12 cellular contexts compared by ENCODE assay signal in the genomic region with DNA sequence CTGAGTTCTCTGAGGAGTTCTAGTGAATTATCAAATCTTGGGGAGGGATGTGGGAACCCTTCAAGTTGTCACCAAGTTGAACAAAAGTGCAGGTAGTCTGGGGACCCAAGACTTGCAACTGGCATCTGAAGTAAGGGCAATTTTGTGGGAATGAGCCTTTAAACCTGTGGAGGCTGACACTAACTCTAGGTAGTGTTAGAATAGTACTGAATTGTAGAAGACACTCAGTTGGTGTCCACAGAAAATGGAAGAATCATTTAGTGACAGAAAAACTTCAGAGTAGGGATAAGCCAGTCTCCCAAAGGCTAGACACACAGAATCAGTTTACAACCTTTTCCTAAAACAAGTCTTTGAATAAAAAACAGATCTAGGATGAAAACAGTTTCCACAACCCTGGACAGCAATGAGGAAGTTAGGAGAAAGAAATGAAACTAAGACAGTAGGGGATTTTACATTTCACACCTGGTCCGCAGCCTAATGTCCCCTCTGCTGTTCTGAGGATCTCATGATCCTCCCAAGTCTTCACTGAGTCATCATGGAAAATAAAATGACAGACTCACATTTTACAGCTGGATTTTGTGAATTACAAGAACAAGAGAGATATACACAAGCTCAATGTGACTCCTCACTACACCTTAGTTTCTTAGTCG. TPM values are rescaled to one million over a fixed set of nuclear protein-coding genes. Genes with fewer than 3 reads are reported as not detected.
DNase-seq lines count a peak whose midpoint lies in the region; ATAC-seq lines count a peak whose summit lies in the region.
"Had no signal": no experiment of that assay in that cellular context is flagged by ENCODE, and none has a peak within 500 bp of the region (broad histone marks: within the 10 kb centered on the region; RNA-seq: fewer than 3 reads in every experiment).

No MANE protein-coding gene starts in this region.

- no peaks in the 10 kb centered on the region for H3K36me3 Mint-ChIP-seq in activated T-helper 17 cell treated with anti-CD3 and anti-CD28 coated beads, Interleukin-2, amount 50 U/mL, for 72 hours (ENCODE audit: low read depth)

- no peaks in the 10 kb centered on the region for H3K9me3 ChIP-seq in HAP-1

- no peak overlapping the region for H3K27ac Mint-ChIP-seq in activated T-helper 17 cell treated with anti-CD3 and anti-CD28 coated beads, Interleukin-2, amount 50 U/mL, for 72 hours

- peaks cover 26% of the 10 kb centered on the region for H3K27me3 Mint-ChIP-seq in activated T-helper 17 cell treated with anti-CD3 and anti-CD28 coated beads, Interleukin-2, amount 50 U/mL, for 72 hours

- H3K4me1 Mint-ChIP-seq in activated T-helper 17 cell treated with anti-CD3 and anti-CD28 coated beads, Interleukin-2, amount 50 U/mL, for 72 hours, result no peaks in the 10 kb centered on the region

- H3K4me3 ChIP-seq in HAP-1, result no peak overlapping the region

- ATAC-seq in GM18502 (IDR thresholded peaks at IDR 0.05; ENCODE audit: poor library complexity, unreplicated experiment) (peak; percentile 81), GM21360 (IDR thresholded peaks at IDR 0.05; ENCODE audit: unreplicated experiment) (peak; percentile 86), HG02973 (IDR thresholded peaks at IDR 0.05; ENCODE audit: unreplicated experiment) (peak; percentile 88)
- no peak for ATAC-seq in activated T-helper 17 cell treated with anti-CD3 and anti-CD28 coated beads, Interleukin-2, amount 50 U/mL, for 72 hours (replicated peaks)
- ATAC-seq: Panc1 had no signal

- DNase-seq in RPMI8226 (peak; percentile 57), putamen (ENCODE audit: low spot score) (no peak), HAP-1 (ENCODE audit: low spot score in 2 of 2) (no peak), NCI-H1694 (lab: John Stamatoyannopoulos, UW) (no peak)
- DNase-seq: activated CD4-positive, CD25-positive, alpha-beta regulatory T cell; NCI-H1930 had no signal

- H3K36me3 ChIP-seq in HAP-1 (replicated peaks), result no peaks in the 10 kb centered on the region

- in situ Hi-C loops in HAP-1 (cut with MboI; ENCODE audit: low sequenced_read_pairs), result no loop called here

- peaks cover 8% of the 10 kb centered on the region for H3K4me1 ChIP-seq in HAP-1

- no peak overlapping the region for H3K4me3 Mint-ChIP-seq in activated T-helper 17 cell treated with anti-CD3 and anti-CD28 coated beads, Interleukin-2, amount 50 U/mL, for 72 hours

- H3K27me3 ChIP-seq in HAP-1 (ENCODE audit: low read depth), result no peaks in the 10 kb centered on the region
- H3K27me3 ChIP-seq: foreskin keratinocyte had no signal

- H3K9me3 Mint-ChIP-seq in activated T-helper 17 cell treated with anti-CD3 and anti-CD28 coated beads, Interleukin-2, amount 50 U/mL, for 72 hours, result no peaks in the 10 kb centered on the region

RNA-seq across cellular contexts. Expression of a gene that starts 23.0 kb away (rescaled TPM):
- 10 to 100 TPM; 21.9 to 29.9 TPM for total RNA-seq in activated T-helper 17 cell treated with anti-CD3 and anti-CD28 coated beads, Interleukin-2, amount 50 U/mL, for 72 hours
